ENCODE assay signal across 32 cellular contexts in genomic region chr20:19590382-19590781, GRCh38.
"Had no signal": no experiment of that assay in that cellular context is flagged by ENCODE, and none has a peak within 500 bp of the region (broad histone marks: within the 10 kb centered on the region; RNA-seq: fewer than 3 reads in every experiment).

No MANE protein-coding gene starts in this region.

- H3K27ac Mint-ChIP-seq: activated CD4-positive, alpha-beta memory T cell treated with anti-CD3 and anti-CD28 coated beads, Interleukin-2, amount 10 ng/mL, durations not matched to agents 7 days and 5 days; activated CD4-positive, alpha-beta T cell treated with anti-CD3 and anti-CD28 coated beads for 36 hours; activated CD4-positive, alpha-beta T cell treated with anti-CD3 and anti-CD28 coated beads, Interleukin-2, amount 10 ng/mL, durations not matched to agents 7 days and 5 days; activated naive CD4-positive, alpha-beta T cell treated with anti-CD3 and anti-CD28 coated beads, Interleukin-2, amount 10 ng/mL, durations not matched to agents 7 days and 5 days; activated naive CD8-positive, alpha-beta T cell treated with anti-CD3 and anti-CD28 coated beads, Interleukin-2, amount 10 ng/mL, durations not matched to agents 7 days and 5 days; activated T-cell treated with anti-CD3 and anti-CD28 coated beads, Interleukin-2, amount 50 U/mL, for 24 hours; T-helper 17 cell had no signal

- H3K36me3 ChIP-seq: breast epithelium, cardiac muscle cell, colonic mucosa had no signal

- H3K36me3 Mint-ChIP-seq: activated naive CD4-positive, alpha-beta T cell treated with anti-CD3 and anti-CD28 coated beads, Interleukin-2, amount 10 ng/mL, durations not matched to agents 7 days and 5 days; activated naive CD4-positive, alpha-beta T cell treated with anti-CD3 and anti-CD28 coated beads, Interleukin-2, amount 50 U/mL, for 72 hours; activated naive CD8-positive, alpha-beta T cell treated with anti-CD3 and anti-CD28 coated beads, Interleukin-2, amount 10 ng/mL, durations not matched to agents 7 days and 5 days had no signal

- H3K4me1 Mint-ChIP-seq: activated CD4-positive, alpha-beta memory T cell treated with anti-CD3 and anti-CD28 coated beads, Interleukin-2, amount 10 ng/mL, durations not matched to agents 7 days and 5 days; activated CD4-positive, alpha-beta T cell treated with anti-CD3 and anti-CD28 coated beads for 36 hours; activated CD4-positive, alpha-beta T cell treated with anti-CD3 and anti-CD28 coated beads, Interleukin-2, amount 10 ng/mL, durations not matched to agents 7 days and 5 days; activated naive CD4-positive, alpha-beta T cell treated with anti-CD3 and anti-CD28 coated beads, Interleukin-2, amount 10 ng/mL, durations not matched to agents 7 days and 5 days; activated naive CD8-positive, alpha-beta T cell treated with anti-CD3 and anti-CD28 coated beads, Interleukin-2, amount 10 ng/mL, durations not matched to agents 7 days and 5 days; T-helper 17 cell had no signal

- FAIRE-seq: endothelial cell of umbilical vein had no signal

- H3K9me3 ChIP-seq: ascending aorta, breast epithelium, colonic mucosa, esophagus squamous epithelium had no signal

- H3K4me3 Mint-ChIP-seq: activated CD4-positive, alpha-beta memory T cell treated with anti-CD3 and anti-CD28 coated beads, Interleukin-2, amount 10 ng/mL, durations not matched to agents 7 days and 5 days; activated CD4-positive, alpha-beta T cell treated with anti-CD3 and anti-CD28 coated beads for 36 hours; activated CD4-positive, alpha-beta T cell treated with anti-CD3 and anti-CD28 coated beads, Interleukin-2, amount 10 ng/mL, durations not matched to agents 7 days and 5 days; activated naive CD4-positive, alpha-beta T cell treated with anti-CD3 and anti-CD28 coated beads, Interleukin-2, amount 10 ng/mL, durations not matched to agents 7 days and 5 days; activated naive CD8-positive, alpha-beta T cell treated with anti-CD3 and anti-CD28 coated beads, Interleukin-2, amount 10 ng/mL, durations not matched to agents 7 days and 5 days; activated T-cell treated with anti-CD3 and anti-CD28 coated beads, Interleukin-2, amount 50 U/mL, for 24 hours; activated T-cell treated with anti-CD3 and anti-CD28 coated beads, Interleukin-2, amount 50 U/mL, for 72 hours; brain; T-helper 17 cell; T-helper 2 cell treated with Interferon-gamma antibody and Interleukin-4, amounts not matched to agents 5 μg/mL and 100 μg/mL, for 36 hours had no signal

- H3K27me3 Mint-ChIP-seq: activated CD4-positive, alpha-beta memory T cell treated with anti-CD3 and anti-CD28 coated beads, Interleukin-2, amount 10 ng/mL, durations not matched to agents 7 days and 5 days; activated CD4-positive, alpha-beta T cell treated with anti-CD3 and anti-CD28 coated beads for 36 hours; activated CD4-positive, alpha-beta T cell treated with anti-CD3 and anti-CD28 coated beads, Interleukin-2, amount 10 ng/mL, durations not matched to agents 7 days and 5 days; activated naive CD4-positive, alpha-beta T cell treated with anti-CD3 and anti-CD28 coated beads, Interleukin-2, amount 10 ng/mL, durations not matched to agents 7 days and 5 days; activated T-cell treated with anti-CD3 and anti-CD28 coated beads, Interleukin-2, amount 50 U/mL, for 24 hours; brain had no signal

- DNase-seq: activated CD4-positive, alpha-beta memory T cell treated with anti-CD3 and anti-CD28 coated beads, Interleukin-2, amount 10 ng/mL, durations not matched to agents 7 days and 5 days; activated CD4-positive, alpha-beta T cell treated with anti-CD3 and anti-CD28 coated beads for 36 hours; activated CD4-positive, alpha-beta T cell treated with anti-CD3 and anti-CD28 coated beads, Interleukin-2, amount 10 ng/mL, durations not matched to agents 7 days and 5 days; activated CD4-positive, alpha-beta T cell treated with anti-CD3 and anti-CD28 coated beads, Interleukin-2, amount 50 U/mL, for 4 hours; activated CD4-positive, CD25-positive, alpha-beta regulatory T cell; activated CD4-positive, CD25-positive, alpha-beta regulatory T cell treated with anti-CD3 and anti-CD28 coated beads, Interleukin-2, amount 50 U/mL, for 72 hours; activated CD8-positive, alpha-beta memory T cell treated with anti-CD3 and anti-CD28 coated beads, Interleukin-2, amount 50 U/mL, for 48 hours; activated gamma-delta T cell; activated naive CD4-positive, alpha-beta T cell; activated naive CD4-positive, alpha-beta T cell treated with anti-CD3 and anti-CD28 coated beads, Interleukin-2, amount 10 ng/mL, durations not matched to agents 7 days and 5 days; activated naive CD8-positive, alpha-beta T cell treated with anti-CD3 and anti-CD28 coated beads, Interleukin-2, amount 10 ng/mL, durations not matched to agents 7 days and 5 days; activated T-cell treated with anti-CD3 and anti-CD28 coated beads for 4 hours; activated T-cell treated with anti-CD3 and anti-CD28 coated beads, Interleukin-2, amount 50 U/mL, for 24 hours; activated T-cell treated with anti-CD3 and anti-CD28 coated beads, Interleukin-2, amount 50 U/mL, for 72 hours; central memory CD4-positive, alpha-beta T cell; cerebellar nuclear complex; colonic mucosa; effector CD8-positive, alpha-beta T cell; esophagus squamous epithelium; foreskin melanocyte; head of caudate nucleus; T-helper 1 cell; T-helper 17 cell; T1000 had no signal

- H3K4me3 ChIP-seq: ascending aorta, breast epithelium, cardiac muscle cell, colonic mucosa, esophagus squamous epithelium had no signal

- H3K27ac ChIP-seq: ascending aorta, breast epithelium, cardiac muscle cell, colonic mucosa, epithelial cell of prostate, esophagus squamous epithelium had no signal

- ATAC-seq: activated CD4-positive, alpha-beta T cell treated with anti-CD3 and anti-CD28 coated beads for 36 hours; activated naive CD4-positive, alpha-beta T cell treated with anti-CD3 and anti-CD28 coated beads, Interleukin-2, amount 50 U/mL, for 72 hours; activated T-cell treated with anti-CD3 and anti-CD28 coated beads, Interleukin-2, amount 50 U/mL, for 72 hours; T-helper 17 cell had no signal

- H3K4me1 ChIP-seq: breast epithelium, colonic mucosa, esophagus squamous epithelium had no signal

- H3K9me3 Mint-ChIP-seq: activated CD4-positive, alpha-beta memory T cell treated with anti-CD3 and anti-CD28 coated beads, Interleukin-2, amount 10 ng/mL, durations not matched to agents 7 days and 5 days; activated CD4-positive, alpha-beta T cell treated with anti-CD3 and anti-CD28 coated beads, Interleukin-2, amount 10 ng/mL, durations not matched to agents 7 days and 5 days; activated naive CD4-positive, alpha-beta T cell treated with anti-CD3 and anti-CD28 coated beads, Interleukin-2, amount 10 ng/mL, durations not matched to agents 7 days and 5 days; activated naive CD8-positive, alpha-beta T cell treated with anti-CD3 and anti-CD28 coated beads, Interleukin-2, amount 10 ng/mL, durations not matched to agents 7 days and 5 days; activated T-cell treated with anti-CD3 and anti-CD28 coated beads, Interleukin-2, amount 50 U/mL, for 24 hours; activated T-cell treated with anti-CD3 and anti-CD28 coated beads, Interleukin-2, amount 50 U/mL, for 72 hours had no signal

- H3K27me3 ChIP-seq: ascending aorta, breast epithelium, cardiac muscle cell, colonic mucosa, esophagus squamous epithelium had no signal
